ENCODE assay signal across 8 cellular contexts in genomic region chr1:198686069-198686728, GRCh38. TPM values are rescaled to one million over a fixed set of nuclear protein-coding genes. Genes with fewer than 3 reads are reported as not detected.
DNase-seq lines count a peak whose midpoint lies in the region; ATAC-seq lines count a peak whose summit lies in the region.

No MANE protein-coding gene starts in this region.

- intact Hi-C loops in activated T-helper 2 cell treated with anti-CD3 and anti-CD28 coated beads, Interferon-gamma antibody, Interleukin-2, Interleukin-4, amounts not matched to agents 10 μg/mL and 5 μg/mL and 100 μg/mL, durations not matched to agents 14 hours and 24 hours and 36 hours (cut with micrococcal nuclease): loop anchor here (5.0 to 10.0 kb wide), 3 partner anchors 219 to 771 kb away; partner anchors contain the start of gene LHX9

- peak overlapping the region; percentile 60 for H3K27ac Mint-ChIP-seq in activated T-helper 2 cell treated with anti-CD3 and anti-CD28 coated beads, Interferon-gamma antibody, Interleukin-2, Interleukin-4, amounts not matched to agents 10 μg/mL and 5 μg/mL and 100 μg/mL, durations not matched to agents 14 hours and 24 hours and 36 hours

- peaks cover 72% of the 10 kb centered on the region for H3K4me1 Mint-ChIP-seq in activated T-helper 2 cell treated with anti-CD3 and anti-CD28 coated beads, Interferon-gamma antibody, Interleukin-2, Interleukin-4, amounts not matched to agents 10 μg/mL and 5 μg/mL and 100 μg/mL, durations not matched to agents 14 hours and 24 hours and 36 hours (ENCODE audit: low read depth)

- H3K9me3 Mint-ChIP-seq in activated T-helper 2 cell treated with anti-CD3 and anti-CD28 coated beads, Interferon-gamma antibody, Interleukin-2, Interleukin-4, amounts not matched to agents 10 μg/mL and 5 μg/mL and 100 μg/mL, durations not matched to agents 14 hours and 24 hours and 36 hours: no peaks in the 10 kb centered on the region

- no peak for ATAC-seq in GM18907 (IDR thresholded peaks at IDR 0.05; ENCODE audit: unreplicated experiment)

- no peaks in the 10 kb centered on the region for H3K27me3 Mint-ChIP-seq in activated T-helper 2 cell treated with anti-CD3 and anti-CD28 coated beads, Interferon-gamma antibody, Interleukin-2, Interleukin-4, amounts not matched to agents 10 μg/mL and 5 μg/mL and 100 μg/mL, durations not matched to agents 14 hours and 24 hours and 36 hours (ENCODE audit: low read depth)

- H3K4me3 Mint-ChIP-seq in activated T-helper 2 cell treated with anti-CD3 and anti-CD28 coated beads, Interferon-gamma antibody, Interleukin-2, Interleukin-4, amounts not matched to agents 10 μg/mL and 5 μg/mL and 100 μg/mL, durations not matched to agents 14 hours and 24 hours and 36 hours (ENCODE audit: low read depth): peak overlapping the region; percentile 55

- DNase-seq in NCI-H2107 treated with DMSO at 0.1 percent for 48 hours (lab: John Stamatoyannopoulos, UW; ENCODE audit: unreplicated experiment) (peak; percentile 79), NCI-H2107 (lab: John Stamatoyannopoulos, UW) (no peak), NCI-H1105 (lab: John Stamatoyannopoulos, UW) (peak; percentile 40), medulla oblongata (ENCODE audit: extremely low spot score) (peak; percentile 45), NK-92 (lab: John Stamatoyannopoulos, UW; ENCODE audit: unreplicated experiment) (no peak)
- no peak for DNase-seq in activated T-helper 2 cell treated with anti-CD3 and anti-CD28 coated beads, Interferon-gamma antibody, Interleukin-2, Interleukin-4, amounts not matched to agents 10 μg/mL and 5 μg/mL and 100 μg/mL, durations not matched to agents 14 hours and 24 hours and 36 hours (ENCODE audit: low spot score)
- DNase-seq in effector CD8-positive, alpha-beta T cell (lab: John Stamatoyannopoulos, UW): no peak

- H3K36me3 Mint-ChIP-seq in activated T-helper 2 cell treated with anti-CD3 and anti-CD28 coated beads, Interferon-gamma antibody, Interleukin-2, Interleukin-4, amounts not matched to agents 10 μg/mL and 5 μg/mL and 100 μg/mL, durations not matched to agents 14 hours and 24 hours and 36 hours (ENCODE audit: low read depth): peaks cover 36% of the 10 kb centered on the region

RNA-seq across cellular contexts. Expression of gene PTPRC, which starts 47.4 kb away (rescaled TPM):
- total RNA-seq in activated T-helper 2 cell treated with anti-CD3 and anti-CD28 coated beads, Interferon-gamma antibody, Interleukin-2, Interleukin-4, amounts not matched to agents 10 μg/mL and 5 μg/mL and 100 μg/mL, durations not matched to agents 14 hours and 24 hours and 36 hours: 321 and 333 TPM in 2 replicates

Comparison
In these comparisons a context has a peak if more than half of its experiments do, and no peak if none do; other contexts are left out.
1. DNase-seq: peak in NCI-H2107 treated with DMSO at 0.1 percent for 48 hours (single experiment), NCI-H1105 (single experiment) and medulla oblongata (single experiment); none in NCI-H2107 (single experiment), activated T-helper 2 cell treated with anti-CD3 and anti-CD28 coated beads, Interferon-gamma antibody, Interleukin-2, Interleukin-4, amounts not matched to agents 10 μg/mL and 5 μg/mL and 100 μg/mL, durations not matched to agents 14 hours and 24 hours and 36 hours (single experiment), NK-92 (single experiment) and effector CD8-positive, alpha-beta T cell (single experiment).